Comparison of ENCODE assay signal across 35 cellular contexts in the genomic region with DNA sequence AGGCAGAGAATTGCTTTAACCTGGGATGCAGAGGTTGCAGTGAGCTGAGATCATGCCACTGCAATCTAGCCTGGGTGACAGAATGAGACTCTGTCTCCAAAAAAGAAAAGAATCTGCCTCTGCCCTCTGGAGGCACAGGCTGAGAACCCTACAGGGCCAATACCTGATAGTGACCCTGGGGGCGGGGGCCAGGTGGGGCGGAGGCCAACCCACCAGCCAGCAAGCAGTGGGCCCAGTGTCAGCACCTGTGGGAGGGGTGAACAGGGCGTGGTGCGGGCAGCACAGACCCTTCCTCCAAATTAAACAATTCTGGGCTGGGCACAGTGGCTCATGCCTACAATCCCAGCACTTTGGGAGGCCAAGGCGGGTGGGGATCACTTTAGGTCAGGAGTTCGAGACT. TPM values are rescaled to one million over a fixed set of nuclear protein-coding genes. Genes with fewer than 3 reads are reported as not detected.
"Had no signal": no experiment of that assay in that cellular context is flagged by ENCODE, and none has a peak within 500 bp of the region (broad histone marks: within the 10 kb centered on the region; RNA-seq: fewer than 3 reads in every experiment).

No MANE protein-coding gene starts in this region.

- H3K4me3 Mint-ChIP-seq: activated CD4-positive, alpha-beta T cell treated with anti-CD3 and anti-CD28 coated beads, Interleukin-2, amount 10 ng/mL, durations not matched to agents 24 days and 14 days; activated CD8-positive, alpha-beta T cell treated with anti-CD3 and anti-CD28 coated beads for 36 hours; activated naive CD8-positive, alpha-beta T cell treated with anti-CD3 and anti-CD28 coated beads for 36 hours; activated T-cell treated with anti-CD3 and anti-CD28 coated beads, Interleukin-2, amount 50 U/mL, for 72 hours; activated T-helper 17 cell treated with anti-CD3 and anti-CD28 coated beads, Interleukin-2, amount 50 U/mL, for 72 hours; central memory CD8-positive, alpha-beta T cell had no signal

- H3K4me3 ChIP-seq: cardiac muscle cell had no signal

- H3K27ac ChIP-seq: brain microvascular endothelial cell, cardiac muscle cell, RWPE1 had no signal

- H3K4me1 Mint-ChIP-seq: activated CD4-positive, alpha-beta T cell treated with anti-CD3 and anti-CD28 coated beads, Interleukin-2, amount 10 ng/mL, durations not matched to agents 24 days and 14 days; activated naive CD8-positive, alpha-beta T cell treated with anti-CD3 and anti-CD28 coated beads for 36 hours; activated T-helper 17 cell treated with anti-CD3 and anti-CD28 coated beads, Interleukin-2, amount 50 U/mL, for 72 hours; central memory CD8-positive, alpha-beta T cell had no signal

- H3K9me3 Mint-ChIP-seq: activated CD4-positive, alpha-beta T cell treated with anti-CD3 and anti-CD28 coated beads, Interleukin-2, amount 10 ng/mL, durations not matched to agents 24 days and 14 days; activated CD8-positive, alpha-beta T cell treated with anti-CD3 and anti-CD28 coated beads for 36 hours; activated naive CD8-positive, alpha-beta T cell treated with anti-CD3 and anti-CD28 coated beads for 36 hours; activated T-cell treated with anti-CD3 and anti-CD28 coated beads, Interleukin-2, amount 50 U/mL, for 72 hours; activated T-helper 17 cell treated with anti-CD3 and anti-CD28 coated beads, Interleukin-2, amount 50 U/mL, for 72 hours; central memory CD8-positive, alpha-beta T cell had no signal

- H3K27ac Mint-ChIP-seq: activated CD4-positive, alpha-beta T cell treated with anti-CD3 and anti-CD28 coated beads, Interleukin-2, amount 10 ng/mL, durations not matched to agents 24 days and 14 days; activated CD8-positive, alpha-beta T cell treated with anti-CD3 and anti-CD28 coated beads for 36 hours; activated naive CD8-positive, alpha-beta T cell treated with anti-CD3 and anti-CD28 coated beads for 36 hours; activated T-cell treated with anti-CD3 and anti-CD28 coated beads, Interleukin-2, amount 50 U/mL, for 72 hours; activated T-helper 17 cell treated with anti-CD3 and anti-CD28 coated beads, Interleukin-2, amount 50 U/mL, for 72 hours had no signal

- ATAC-seq: activated CD8-positive, alpha-beta T cell treated with anti-CD3 and anti-CD28 coated beads for 36 hours; activated T-cell treated with anti-CD3 and anti-CD28 coated beads, Interleukin-2, amount 50 U/mL, for 72 hours; activated T-helper 17 cell treated with anti-CD3 and anti-CD28 coated beads, Interleukin-2, amount 50 U/mL, for 72 hours; PC-3 had no signal

- H3K27me3 Mint-ChIP-seq: activated CD4-positive, alpha-beta T cell treated with anti-CD3 and anti-CD28 coated beads, Interleukin-2, amount 10 ng/mL, durations not matched to agents 24 days and 14 days; activated CD8-positive, alpha-beta T cell treated with anti-CD3 and anti-CD28 coated beads for 36 hours had no signal

- H3K27me3 ChIP-seq: brain microvascular endothelial cell, cardiac muscle cell had no signal

- H3K36me3 Mint-ChIP-seq: activated naive CD8-positive, alpha-beta T cell treated with anti-CD3 and anti-CD28 coated beads for 36 hours had no signal

- DNase-seq: activated CD4-positive, alpha-beta T cell treated with anti-CD3 and anti-CD28 coated beads, Interleukin-2, amount 10 ng/mL, durations not matched to agents 24 days and 14 days; activated CD4-positive, alpha-beta T cell treated with anti-CD3 and anti-CD28 coated beads, Interleukin-2, amount 50 U/mL, for 4 hours; activated CD8-positive, alpha-beta T cell treated with anti-CD3 and anti-CD28 coated beads for 36 hours; activated effector memory CD4-positive, alpha-beta T cell treated with anti-CD3 and anti-CD28 coated beads, Interleukin-2, amount 50 U/mL, for 16 hours; activated naive CD4-positive, alpha-beta T cell; activated naive CD4-positive, alpha-beta T cell treated with anti-CD3 and anti-CD28 coated beads, Interleukin-2, amount 50 U/mL, for 16 hours; activated naive CD8-positive, alpha-beta T cell treated with anti-CD3 and anti-CD28 coated beads for 36 hours; activated T-cell treated with anti-CD3 and anti-CD28 coated beads, Interleukin-2, amount 50 U/mL, for 1 hour; activated T-cell treated with anti-CD3 and anti-CD28 coated beads, Interleukin-2, amount 50 U/mL, for 72 hours; amniotic stem cell; aorta; brain microvascular endothelial cell; Karpas-422; KBM-7; NCI-H1105; NCI-H1436; NCI-H1694; NCI-H1930; NCI-H2081 treated with DMSO at 0.1 percent for 48 hours; NCI-H2171; NCI-H510A; NCI-H526; NCI-H748 treated with DMSO at 0.1 percent for 48 hours; NK-92 treated with Interleukin-12 subunit alpha and Interleukin-12 subunit beta, amount 100 ng/mL, for 24 hours; PC-3; Right ventricle myocardium superior; SW 1271; T-helper 1 cell had no signal

- H3K36me3 ChIP-seq: brain microvascular endothelial cell, cardiac muscle cell had no signal

RNA-seq across cellular contexts. Expression of gene TAS1R1, which starts 44.6 kb away (rescaled TPM):
- total RNA-seq: activated CD4-positive, alpha-beta T cell treated with anti-CD3 and anti-CD28 coated beads, Interleukin-2, amount 10 ng/mL, durations not matched to agents 24 days and 14 days; activated CD8-positive, alpha-beta memory T cell treated with anti-CD3 and anti-CD28 coated beads for 36 hours; activated CD8-positive, alpha-beta T cell treated with anti-CD3 and anti-CD28 coated beads for 36 hours; activated naive CD8-positive, alpha-beta T cell treated with anti-CD3 and anti-CD28 coated beads for 36 hours; activated T-cell treated with anti-CD3 and anti-CD28 coated beads, Interleukin-2, amount 50 U/mL, for 72 hours; activated T-helper 17 cell treated with anti-CD3 and anti-CD28 coated beads, Interleukin-2, amount 50 U/mL, for 72 hours; aorta; cardiac muscle cell; MCF 10A; PC-3; Right ventricle myocardium superior; T-helper 2 cell treated with Interferon-gamma antibody and Interleukin-4, amounts not matched to agents 100 ng/mL and 5 ng/mL, for 36 hours had no signal
